Comparison of ENCODE assay signal across 12 cellular contexts in the genomic region with DNA sequence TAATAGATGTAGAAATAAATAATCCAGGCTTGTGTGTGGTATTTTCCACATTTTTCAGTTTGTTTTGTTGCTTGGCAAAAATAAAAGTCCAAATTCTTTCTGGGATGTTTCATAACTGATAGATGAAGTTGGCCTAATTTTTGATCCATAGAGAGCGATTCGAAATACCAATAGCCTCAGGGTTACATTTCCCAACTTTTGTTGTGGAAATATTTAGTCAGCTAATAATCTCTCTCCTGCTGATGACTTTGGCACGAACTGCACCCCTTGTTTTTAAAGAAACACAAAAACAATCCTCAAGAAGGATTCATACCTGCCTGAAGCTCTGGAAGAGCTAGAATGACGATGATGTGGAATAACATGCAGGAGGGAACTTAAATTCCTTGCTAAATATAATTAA.
DNase-seq lines count a peak whose midpoint lies in the region; ATAC-seq and TF ChIP-seq lines count a peak whose summit lies in the region.
"Had no signal": no experiment of that assay in that cellular context is flagged by ENCODE, and none has a peak within 500 bp of the region (broad histone marks: within the 10 kb centered on the region; RNA-seq: fewer than 3 reads in every experiment).

No MANE protein-coding gene starts in this region.

- H3K4me1 ChIP-seq in aorta (ENCODE audit: control insufficient read depth in 1 of 2, insufficient read depth in 2 of 2, low read length in 2 of 2): no peaks in the 10 kb centered on the region
- H3K4me1 ChIP-seq: BLaER1 treated with 17β-estradiol and CSF1 and Interleukin-3, amounts not matched to agents 10 nM and 100 nM; HAP-1 had no signal

- no peak overlapping the region for H3K27ac ChIP-seq in aorta (ENCODE audit: low read depth in 1 of 2, low read length in 2 of 2)
- H3K27ac ChIP-seq: BLaER1 treated with 17β-estradiol and CSF1 and Interleukin-3, amounts not matched to agents 10 nM and 100 nM had no signal

- H3K27me3 ChIP-seq in aorta (ENCODE audit: control insufficient read depth in 1 of 2, insufficient read depth in 2 of 2, low read length in 1 of 2): no peaks in the 10 kb centered on the region
- H3K27me3 ChIP-seq: BLaER1 treated with 17β-estradiol and CSF1 and Interleukin-3, amounts not matched to agents 10 nM and 100 nM had no signal

- no peaks in the 10 kb centered on the region for H3K9me3 ChIP-seq in aorta (ENCODE audit: control insufficient read depth, low read length)
- H3K9me3 ChIP-seq: BLaER1 treated with 17β-estradiol and CSF1 and Interleukin-3, amounts not matched to agents 10 nM and 100 nM; HAP-1 had no signal

- peak; percentile 39 for ATAC-seq in aorta (ENCODE audit: low FRiP score)
- no peak for ATAC-seq in HG03457 (IDR thresholded peaks at IDR 0.05; ENCODE audit: unreplicated experiment)

- H3K4me3 ChIP-seq in AG10803 (ENCODE audit: low read length): no peak overlapping the region
- no peak overlapping the region for H3K4me3 ChIP-seq in aorta (ENCODE audit: low read length in 2 of 2)
- H3K4me3 ChIP-seq: BLaER1 treated with 17β-estradiol and CSF1 and Interleukin-3, amounts not matched to agents 10 nM and 100 nM; HAP-1 had no signal

- TF ChIP-seq CTCF in AG10803 (conservative IDR thresholded peaks at IDR 0.05; ENCODE audit: low read length): no peak

- intact Hi-C loops in aorta (cut with DNase I): no loop called here
- intact Hi-C loops in head of caudate nucleus (cut with DNase I): no loop called here

- H3K36me3 ChIP-seq in aorta (ENCODE audit: control insufficient read depth in 1 of 2, insufficient read depth in 2 of 2, low read length in 1 of 2): no peaks in the 10 kb centered on the region
- H3K36me3 ChIP-seq: BLaER1 treated with 17β-estradiol and CSF1 and Interleukin-3, amounts not matched to agents 10 nM and 100 nM; HAP-1 had no signal

- WGBS in aorta, 2 donors: 65 to 67% methylated on average over 4 of the region's 4 CpGs

- DNase-seq in AG10803 (ENCODE audit: low read depth) (peak; percentile 44), GM04503 (ENCODE audit: low read depth) (peak; percentile 15), fibroblast of gingiva (ENCODE audit: low read depth) (peak; percentile 46), aorta (no peak), head of caudate nucleus (no peak)
- no peak for DNase-seq in activated effector memory CD4-positive, alpha-beta T cell treated with anti-CD3 and anti-CD28 coated beads, Interleukin-2, amount 50 U/mL, for 16 hours
- DNase-seq: Calu3; CD4-positive, CD25-positive, alpha-beta regulatory T cell; DMS 273 treated with DMSO at 0.1 percent for 48 hours had no signal

Comparison
In these comparisons a context has a peak if more than half of its experiments do, and no peak if none do; other contexts are left out.
1. DNase-seq: peak in AG10803 (single experiment), GM04503 (single experiment) and fibroblast of gingiva (single experiment); none in aorta (0 of 2), activated effector memory CD4-positive, alpha-beta T cell treated with anti-CD3 and anti-CD28 coated beads, Interleukin-2, amount 50 U/mL, for 16 hours (single experiment) and head of caudate nucleus (0 of 42).